8 cellular contexts compared by ENCODE assay signal in genomic region chr16:28211758-28212531, GRCh38. TPM values are rescaled to one million over a fixed set of nuclear protein-coding genes. Genes with fewer than 3 reads are reported as not detected.
DNase-seq lines count a peak whose midpoint lies in the region; ATAC-seq, FAIRE-seq and TF ChIP-seq lines count a peak whose summit lies in the region.

A gene with protein sequence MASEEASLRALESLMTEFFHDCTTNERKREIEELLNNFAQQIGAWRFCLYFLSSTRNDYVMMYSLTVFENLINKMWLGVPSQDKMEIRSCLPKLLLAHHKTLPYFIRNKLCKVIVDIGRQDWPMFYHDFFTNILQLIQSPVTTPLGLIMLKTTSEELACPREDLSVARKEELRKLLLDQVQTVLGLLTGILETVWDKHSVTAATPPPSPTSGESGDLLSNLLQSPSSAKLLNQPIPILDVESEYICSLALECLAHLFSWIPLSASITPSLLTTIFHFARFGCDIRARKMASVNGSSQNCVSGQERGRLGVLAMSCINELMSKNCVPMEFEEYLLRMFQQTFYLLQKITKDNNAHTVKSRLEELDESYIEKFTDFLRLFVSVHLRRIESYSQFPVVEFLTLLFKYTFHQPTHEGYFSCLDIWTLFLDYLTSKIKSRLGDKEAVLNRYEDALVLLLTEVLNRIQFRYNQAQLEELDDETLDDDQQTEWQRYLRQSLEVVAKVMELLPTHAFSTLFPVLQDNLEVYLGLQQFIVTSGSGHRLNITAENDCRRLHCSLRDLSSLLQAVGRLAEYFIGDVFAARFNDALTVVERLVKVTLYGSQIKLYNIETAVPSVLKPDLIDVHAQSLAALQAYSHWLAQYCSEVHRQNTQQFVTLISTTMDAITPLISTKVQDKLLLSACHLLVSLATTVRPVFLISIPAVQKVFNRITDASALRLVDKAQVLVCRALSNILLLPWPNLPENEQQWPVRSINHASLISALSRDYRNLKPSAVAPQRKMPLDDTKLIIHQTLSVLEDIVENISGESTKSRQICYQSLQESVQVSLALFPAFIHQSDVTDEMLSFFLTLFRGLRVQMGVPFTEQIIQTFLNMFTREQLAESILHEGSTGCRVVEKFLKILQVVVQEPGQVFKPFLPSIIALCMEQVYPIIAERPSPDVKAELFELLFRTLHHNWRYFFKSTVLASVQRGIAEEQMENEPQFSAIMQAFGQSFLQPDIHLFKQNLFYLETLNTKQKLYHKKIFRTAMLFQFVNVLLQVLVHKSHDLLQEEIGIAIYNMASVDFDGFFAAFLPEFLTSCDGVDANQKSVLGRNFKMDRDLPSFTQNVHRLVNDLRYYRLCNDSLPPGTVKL (minus strand): TSS chr16:28211965. CDS start chr16:28211368, 597 bp downstream.

- peak within 1 kb of the TSS; percentile 94 for H3K4me3 Mint-ChIP-seq in natural killer cell treated with Interleukin-12 subunit alpha and Interleukin-12 subunit beta and Interleukin-15 and Interleukin-18, amount 100 ng/mL, for 72 hours

- peaks cover 2% of the 10 kb centered on the region for H3K9me3 Mint-ChIP-seq in natural killer cell treated with Interleukin-12 subunit alpha and Interleukin-12 subunit beta and Interleukin-15 and Interleukin-18, amount 100 ng/mL, for 72 hours

- no peaks in the 10 kb centered on the region for H3K27me3 Mint-ChIP-seq in natural killer cell treated with Interleukin-12 subunit alpha and Interleukin-12 subunit beta and Interleukin-15 and Interleukin-18, amount 100 ng/mL, for 72 hours

- H3K36me3 Mint-ChIP-seq in natural killer cell treated with Interleukin-12 subunit alpha and Interleukin-12 subunit beta and Interleukin-15 and Interleukin-18, amount 100 ng/mL, for 72 hours: peaks cover 19% of the 10 kb centered on the region

- peak; percentile 15 for FAIRE-seq in H54 (lab: Jason Lieb, UNC)

- peak within 1 kb of the TSS; percentile 68 to 81 for H3K27ac Mint-ChIP-seq in natural killer cell treated with Interleukin-12 subunit alpha and Interleukin-12 subunit beta and Interleukin-15 and Interleukin-18, amount 100 ng/mL, for 72 hours

- peak; percentile 93 to 95 for ATAC-seq in natural killer cell treated with Interleukin-12 subunit alpha and Interleukin-12 subunit beta and Interleukin-15 and Interleukin-18, amount 100 ng/mL, for 72 hours

- TF ChIP-seq POLR2A in H54 (IDR thresholded peaks at IDR 0.05; ENCODE audit: low read depth, low read length) (peak; percentile 70), Raji (IDR thresholded peaks at IDR 0.05; ENCODE audit: insufficient read depth, low read depth, low read length) (peak; percentile 52)

- peaks cover 23 to 40% of the 10 kb centered on the region in 2 donors for H3K4me1 Mint-ChIP-seq in natural killer cell treated with Interleukin-12 subunit alpha and Interleukin-12 subunit beta and Interleukin-15 and Interleukin-18, amount 100 ng/mL, for 72 hours (ENCODE audit: low read depth in 2 of 2)

- peak; percentile 93 for DNase-seq in EH (ENCODE audit: low read depth)
- peak; percentile 84 for DNase-seq in H54 (ENCODE audit: insufficient read length, low spot score)
- DNase-seq in M059J (ENCODE audit: low read depth): peak; percentile 90
- peak; percentile 99 for DNase-seq in activated T-helper 9 cell treated with anti-CD3 and anti-CD28 coated beads, Interleukin-2, amount 50 U/mL, for 16 hours (ENCODE audit: low read depth)
- DNase-seq in fibroblast of peridontal ligament (ENCODE audit: extremely low read depth): peak; percentile 91
- peak; percentile 98 for DNase-seq in natural killer cell treated with Interleukin-12 subunit alpha and Interleukin-12 subunit beta and Interleukin-15 and Interleukin-18, amount 100 ng/mL, for 72 hours (ENCODE audit: low spot score)
- peak; percentile 98 for DNase-seq in stimulated activated naive CD4-positive, alpha-beta T cell treated with Interleukin-2 at 50 U/mL for 16 hours (lab: John Stamatoyannopoulos, UW)

RNA-seq across cellular contexts. Expression of the gene that starts here (rescaled TPM):
- total RNA-seq in M059J (2014; rRNA removed; shearing (Covaris generic)): 83.6 and 175 TPM in 2 replicates
- total RNA-seq in natural killer cell treated with Interleukin-12 subunit alpha and Interleukin-12 subunit beta and Interleukin-15 and Interleukin-18, amount 100 ng/mL, for 72 hours: 100 to 1,000 TPM; 212 to 386 TPM

Comparison
In these comparisons a context has a peak if more than half of its experiments do, and no peak if none do; other contexts are left out.
1. Peak in every context shown above with its lines: DNase-seq and ATAC-seq.